Comparison of ENCODE assay signal across 22 cellular contexts in genomic region chr1:91708691-91709090, GRCh38.
A peak's percentile ranks its signal among the peaks of the same experiment; 100 is the strongest.
DNase-seq lines count a peak whose midpoint lies in the region; ATAC-seq, FAIRE-seq and TF ChIP-seq lines count a peak whose summit lies in the region.
"Had no signal": no experiment of that assay in that cellular context is flagged by ENCODE, and none has a peak within 500 bp of the region (broad histone marks: within the 10 kb centered on the region; RNA-seq: fewer than 3 reads in every experiment).

No MANE protein-coding gene starts in this region.

- 50% methylated on average over 5 of the region's 5 CpGs for WGBS in K562 (ENCODE audit: insufficient coverage, low coverage, missing lambda C conversion rate)

- H3K4me2 ChIP-seq in K562 (ENCODE audit: insufficient read depth, low read length) = no peak overlapping the region

- H3K4me3 Mint-ChIP-seq in natural killer cell = peak overlapping the region; percentile 49
- H3K4me3 Mint-ChIP-seq: B cell; CD4-positive, CD25-positive, alpha-beta regulatory T cell; CD8-positive, alpha-beta memory T cell; H9 had no signal

- H3K9ac ChIP-seq in K562 (ENCODE audit: insufficient read depth in 1 of 2, low read depth in 2 of 2, low read length in 2 of 2) = peak overlapping the region in 1 of 2 experiments; percentile 41; a peak in 2 of 4 replicates

- H3K27me3 ChIP-seq in right atrium auricular region = no peaks in the 10 kb centered on the region
- H3K27me3 ChIP-seq in K562 (ENCODE audit: control insufficient read depth in 2 of 2, insufficient read depth in 2 of 2, low read length in 2 of 2) = no peaks in the 10 kb centered on the region
- no peaks in the 10 kb centered on the region for H3K27me3 ChIP-seq in breast epithelium

- H3K9me3 ChIP-seq in right atrium auricular region (no peaks in the 10 kb centered on the region), K562 (replicated peaks; ENCODE audit: control insufficient read depth, insufficient read depth, low read depth, low read length) (no peaks in the 10 kb centered on the region), breast epithelium (no peaks in the 10 kb centered on the region)

- in situ Hi-C loops in K562 (cut with MboI) = no loop called here

- H3K36me3 ChIP-seq in right atrium auricular region (peaks cover 64% of the 10 kb centered on the region), K562 (ENCODE audit: control insufficient read depth, insufficient read depth, low read length) (peaks cover 64% of the 10 kb centered on the region), breast epithelium (no peaks in the 10 kb centered on the region)

- intact Hi-C loops in Right ventricle myocardium superior (cut with DNase I) = loop anchor here (5.0 to 10.0 kb wide), 2 partner anchors 86 to 106 kb away; no protein-coding TSS in a partner anchor
- intact Hi-C loops in K562 (cut with micrococcal nuclease) = loop anchor here (10.0 kb wide), 1 partner anchor 154 kb away; no protein-coding TSS in a partner anchor
- intact Hi-C loops in natural killer cell (cut with micrococcal nuclease) = no loop called here
- intact Hi-C loops in breast epithelium (cut with DNase I; ENCODE audit: low total_unique reads) = no loop called here
- intact Hi-C loops in left colon (cut with DNase I, micrococcal nuclease) = no loop called here

- BruUV-seq in K562 (replicated peaks; lab: Mats Ljungman, UMichigan) = no TSS peak

- no peak for TF ChIP-seq CTCF in right atrium auricular region (IDR thresholded peaks at IDR 0.05)
- no peak for TF ChIP-seq CTCF in K562 (IDR thresholded peaks at IDR 0.05 in 2 of 3, conservative IDR thresholded peaks at IDR 0.05 in 1 of 3; ENCODE audit: insufficient read depth in 2 of 3, low read depth in 1 of 3, low read length in 3 of 3)
- no peak for TF ChIP-seq CTCF in natural killer cell (IDR thresholded peaks at IDR 0.05)
- TF ChIP-seq CTCF in breast epithelium (IDR thresholded peaks at IDR 0.05) = no peak

- DNase-seq in right atrium auricular region (ENCODE audit: low spot score) = no peak
- DNase-seq in Right ventricle myocardium superior = no peak
- DNase-seq in K562 (ENCODE audit: extremely low read depth in 1 of 4, low spot score in 3 of 4) = peak in 1 of 4 experiments; percentile 40
- DNase-seq in natural killer cell = no peak
- no peak for DNase-seq in breast epithelium (ENCODE audit: low spot score in 2 of 2)
- no peak for DNase-seq in NCI-H1930 (lab: John Stamatoyannopoulos, UW)
- no peak for DNase-seq in left colon
- DNase-seq: 8988T; C1 segment of cervical spinal cord; CD4-positive, CD25-positive, alpha-beta regulatory T cell; CD8-positive, alpha-beta memory T cell; COR-L47; DMS 273 treated with DMSO at 0.1 percent for 48 hours; DMS53; DND-41; EL; H9 had no signal

- peaks cover 83 to 84% of the 10 kb centered on the region in 2 donors for H3K4me1 Mint-ChIP-seq in natural killer cell

- H2AFZ ChIP-seq in K562 (ENCODE audit: low read depth, low read length) = no peak overlapping the region

- peaks cover 3 to 55% of the 10 kb centered on the region in 2 donors for H3K4me1 ChIP-seq in right atrium auricular region
- H3K4me1 ChIP-seq in K562 (replicated peaks in 1 of 2; ENCODE audit: control insufficient read depth in 2 of 2, insufficient read depth in 2 of 2, low read length in 2 of 2) = peaks cover 21 to 68% of the 10 kb centered on the region in 2 experiments; a peak in 4 of 5 replicates
- no peaks in the 10 kb centered on the region for H3K4me1 ChIP-seq in breast epithelium

- H3K4me3 ChIP-seq in right atrium auricular region = no peak overlapping the region
- H3K4me3 ChIP-seq in K562 = no peak overlapping the region
- no peak overlapping the region for H3K4me3 ChIP-seq in breast epithelium
- H3K4me3 ChIP-seq: GM12878 had no signal

- TF ChIP-seq RAD21 in K562 (CRISPR knock-in tag; conservative IDR thresholded peaks at IDR 0.05 in 1 of 2, IDR thresholded peaks at IDR 0.05 in 1 of 2) = no peak

- no peaks in the 10 kb centered on the region for H3K27me3 Mint-ChIP-seq in natural killer cell (ENCODE audit: low read depth in 2 of 2)
- H3K27me3 Mint-ChIP-seq: CD4-positive, CD25-positive, alpha-beta regulatory T cell; CD8-positive, alpha-beta memory T cell had no signal

- TF ChIP-seq EP300 in K562 (IDR thresholded peaks at IDR 0.05; ENCODE audit: low read length) = no peak

- CTCF ChIA-PET in K562 (lab: Yijun Ruan, JAX; ENCODE audit: low intra/inter-chr PET ratio) = no interaction called here

- H3K27ac ChIP-seq in right atrium auricular region (peak overlapping the region; percentile 68 to 91), K562 (ENCODE audit: extremely low read depth, low read depth, low read length) (no peak overlapping the region), breast epithelium (no peak overlapping the region)

- FAIRE-seq in K562 (lab: Jason Lieb, UNC) = no peak
- FAIRE-seq: GM12878, GM19239, H1, HTR-8/SVneo had no signal

- ATAC-seq in Right ventricle myocardium superior (ENCODE audit: poor library complexity) (no peak), K562 (no peak), natural killer cell (no peak), left colon (no peak)
- ATAC-seq: GM12878 had no signal

- peak overlapping the region; percentile 79 to 99 for H3K27ac Mint-ChIP-seq in natural killer cell
- H3K27ac Mint-ChIP-seq: B cell; CD4-positive, CD25-positive, alpha-beta regulatory T cell; H9 had no signal

- peaks cover 4% of the 10 kb centered on the region; the same call in 1 of the 3 replicates for H3K79me2 ChIP-seq in K562 (ENCODE audit: control insufficient read depth, insufficient read depth, low read length)

- no peaks in the 10 kb centered on the region for H3K9me1 ChIP-seq in K562 (ENCODE audit: control insufficient read depth, insufficient read depth, low read length)

- POLR2A ChIA-PET in K562 (lab: Yijun Ruan, JAX) = interaction anchor here (1.1 to 2.1 kb wide), 5 partner anchors 13 to 46 kb away, joined by 3 to 5 read pairs (median 4); no protein-coding TSS in a partner anchor

- TF ChIP-seq POLR2A in K562 (conservative IDR thresholded peaks at IDR 0.05) (no peak), breast epithelium (IDR thresholded peaks at IDR 0.05) (no peak)

- H3K36me3 Mint-ChIP-seq in natural killer cell = peaks cover 49% of the 10 kb centered on the region

- no peaks in the 10 kb centered on the region for H4K20me1 ChIP-seq in K562 (replicated peaks; ENCODE audit: control insufficient read depth, insufficient read depth, low read length)

- H3K9me3 Mint-ChIP-seq in natural killer cell = no peaks in the 10 kb centered on the region
- H3K9me3 Mint-ChIP-seq: CD8-positive, alpha-beta memory T cell; H9 had no signal

TF ChIP-seq in K562, 482 proteins besides CTCF, POLR2A, EP300 and RAD21 (continues in another document):
- TF ChIP-seq BMI1 (IDR thresholded peaks at IDR 0.05; ENCODE audit: low read length) (no peak), CSDE1 (IDR thresholded peaks at IDR 0.05) (no peak), SREBF1 (IDR thresholded peaks at IDR 0.05; ENCODE audit: borderline replicate concordance, low read depth, low read length) (no peak), PCBP1 (IDR thresholded peaks at IDR 0.05; ENCODE audit: low read depth, low read length, poor library complexity, severe bottlenecking) (no peak), DACH1 (IDR thresholded peaks at IDR 0.05; ENCODE audit: partially characterized antibody) (peak; percentile 72), ARID1B (IDR thresholded peaks at IDR 0.05) (peak; percentile 31; the same call in 1 of the 2 replicates), MCM2 (IDR thresholded peaks at IDR 0.05; ENCODE audit: low read depth) (no peak), ATF3 (IDR thresholded peaks at IDR 0.05) (no peak), ATF3 (CRISPR knock-in tag; conservative IDR thresholded peaks at IDR 0.05) (no peak), PHF8 (IDR thresholded peaks at IDR 0.05; ENCODE audit: borderline replicate concordance, low read length) (no peak), ILF3 (IDR thresholded peaks at IDR 0.05; ENCODE audit: borderline replicate concordance) (no peak), CBX5 (IDR thresholded peaks at IDR 0.05; ENCODE audit: borderline replicate concordance, low read depth) (no peak), MLX (CRISPR knock-in tag; conservative IDR thresholded peaks at IDR 0.05) (no peak), CBFA2T2 (conservative IDR thresholded peaks at IDR 0.05) (peak; percentile 44), ZNF785 (CRISPR knock-in tag; IDR thresholded peaks at IDR 0.05) (no peak), ZBTB7A (IDR thresholded peaks at IDR 0.05; ENCODE audit: borderline replicate concordance, control insufficient read depth, low read depth, low read length) (no peak), TFAP4 (CRISPR knock-in tag; IDR thresholded peaks at IDR 0.05; ENCODE audit: borderline replicate concordance) (peak; percentile 40; the same call in 1 of the 2 replicates), FUS (optimal IDR thresholded peaks at IDR 0.05; ENCODE audit: low read depth, low read length) (no peak), SNRNP70 (optimal IDR thresholded peaks at IDR 0.05; ENCODE audit: low read depth, low read length) (no peak), TCF3 (CRISPR knock-in tag; IDR thresholded peaks at IDR 0.05) (0 out of 2 replicates have a peak, but pooled peaks have one; percentile 14), C11orf30 (IDR thresholded peaks at IDR 0.05; ENCODE audit: low read depth) (no peak), CBFA2T3 (IDR thresholded peaks at IDR 0.05) (peak; percentile 67)

Comparison
In these comparisons a context has a peak if more than half of its experiments do, and no peak if none do; other contexts are left out.
1. H3K27ac ChIP-seq: peak in right atrium auricular region (2 of 2); none in K562 (single experiment) and breast epithelium (0 of 2).
2. intact Hi-C loops: an anchor here in Right ventricle myocardium superior (5.0 to 10.0 kb wide) and K562 (10.0 kb wide); none called in natural killer cell, breast epithelium and left colon.